In the genomic region with DNA sequence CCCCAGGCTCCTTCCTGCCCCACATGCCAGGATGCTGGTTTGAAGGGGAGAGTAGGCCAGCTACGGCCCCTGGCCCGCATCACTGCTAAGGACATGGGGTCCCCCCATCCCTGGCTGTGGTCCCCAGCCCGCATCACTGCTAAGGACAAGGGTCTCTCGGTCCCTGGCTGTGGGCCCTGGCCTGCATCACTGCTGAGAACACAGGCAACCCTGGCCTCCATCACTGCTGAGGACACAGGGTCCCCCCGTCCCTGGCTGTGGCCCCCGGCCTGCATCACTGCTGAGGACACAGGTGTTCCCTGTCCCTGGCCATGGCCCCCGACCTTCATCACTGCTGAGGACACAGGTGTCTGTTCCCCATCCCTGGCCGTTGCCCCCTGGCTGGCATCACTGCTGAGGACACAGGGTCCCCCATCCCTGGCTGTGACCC, we compare ENCODE assay signal across 16 cellular contexts. TPM values are rescaled to one million over a fixed set of nuclear protein-coding genes. Genes with fewer than 3 reads are reported as not detected.
DNase-seq lines count a peak whose midpoint lies in the region; ATAC-seq and TF ChIP-seq lines count a peak whose summit lies in the region.
"Had no signal": no experiment of that assay in that cellular context is flagged by ENCODE, and none has a peak within 500 bp of the region (broad histone marks: within the 10 kb centered on the region; RNA-seq: fewer than 3 reads in every experiment).

No MANE protein-coding gene starts in this region.

- H3K27me3 ChIP-seq in heart right ventricle (peaks cover 0 to 10% (median 6%) of the 10 kb centered on the region in 7 donors), osteoblast (ENCODE audit: insufficient read depth, low read length) (peaks cover 10% of the 10 kb centered on the region)

- DNase-seq in heart right ventricle (no peak), cardiac septum (ENCODE audit: low spot score) (no peak), ecto neural progenitor cell (ENCODE audit: low spot score) (peak; percentile 46), osteoblast (ENCODE audit: insufficient read length, low spot score, missing footprints) (peak; percentile 68), ureter (ENCODE audit: low spot score) (peak; percentile 41), DMS53 (lab: John Stamatoyannopoulos, UW) (no peak), NCI-H2081 treated with DMSO at 0.1 percent for 48 hours (lab: John Stamatoyannopoulos, UW) (no peak)
- DNase-seq: DMS153; NCI-H1436 treated with DMSO at 0.1 percent for 48 hours; NCI-H2227 treated with DMSO at 0.1 percent for 48 hours; NCI-H526 treated with DMSO at 0.1 percent for 48 hours; NK-92 treated with Interleukin-12 subunit alpha and Interleukin-12 subunit beta, amount 100 ng/mL, for 24 hours; OCI-M1 had no signal

- peak in 1 of 8 donors; percentile 4 for ATAC-seq in heart right ventricle

- H2AFZ ChIP-seq in osteoblast (ENCODE audit: low read length): no peak overlapping the region

- TF ChIP-seq CTCF in heart right ventricle (IDR thresholded peaks at IDR 0.05) (no peak), osteoblast (IDR thresholded peaks at IDR 0.05; ENCODE audit: extremely low read depth, low read depth, low read length) (no peak)

- WGBS in heart right ventricle, 2 donors: 78 to 84% methylated on average over 8 of the region's 8 CpGs

- no peak overlapping the region for H3K4me2 ChIP-seq in osteoblast (ENCODE audit: insufficient read depth, low read length)
- H3K4me2 ChIP-seq: A549 had no signal

- peak overlapping the region in 2 of 10 donors; percentile 64 to 77 for H3K4me3 ChIP-seq in heart right ventricle
- no peak overlapping the region for H3K4me3 ChIP-seq in osteoblast (ENCODE audit: insufficient read depth, low read length)
- H3K4me3 ChIP-seq: A549, HAP-1 had no signal

- intact Hi-C loops in heart right ventricle (cut with DNase I): loop anchor here in 6 of 10 donors (5.0 to 10.0 kb wide), 2 partner anchors 40 to 73 kb away; a partner anchor contains a TSS
- intact Hi-C loops in cardiac septum (cut with DNase I): no loop called here

- H3K27ac ChIP-seq in heart right ventricle: peak overlapping the region; percentile 47 to 100 (median 94)
- H3K27ac ChIP-seq in osteoblast (ENCODE audit: low read depth, low read length): no peak overlapping the region
- H3K27ac ChIP-seq: C4-2B had no signal

- peaks cover 0 to under 1% (median 0%) of the 10 kb centered on the region in 9 donors for H3K36me3 ChIP-seq in heart right ventricle
- no peaks in the 10 kb centered on the region for H3K36me3 ChIP-seq in osteoblast (ENCODE audit: insufficient read depth, low read length)
- H3K36me3 ChIP-seq: HAP-1 had no signal

- H3K79me2 ChIP-seq in osteoblast (ENCODE audit: insufficient read depth, low read length): no peaks in the 10 kb centered on the region

- H4K20me1 ChIP-seq in osteoblast (ENCODE audit: insufficient read depth, low read length): no peaks in the 10 kb centered on the region

- H3K4me1 ChIP-seq in heart right ventricle (peaks cover 4 to 44% (median 27%) of the 10 kb centered on the region in 9 donors), osteoblast (ENCODE audit: insufficient read depth, low read length) (no peaks in the 10 kb centered on the region)
- H3K4me1 ChIP-seq: HAP-1 had no signal

- H3K9me3 ChIP-seq in heart right ventricle (no peaks in the 10 kb centered on the region), osteoblast (ENCODE audit: low read depth, low read length) (no peaks in the 10 kb centered on the region)
- H3K9me3 ChIP-seq: A549, HAP-1 had no signal

RNA-seq across cellular contexts. Expression of a gene that starts 0.4 kb away (rescaled TPM):
- 100 to 1,000 TPM; 285 to 541 (median 407) TPM for total RNA-seq in heart right ventricle
- polyA plus RNA-seq in heart right ventricle: 100 to 1,000 TPM; 176 to 639 TPM
- 396 TPM for total RNA-seq in cardiac septum
- total RNA-seq in osteoblast: 2.9 and 3.2 TPM in 2 replicates
- total RNA-seq in ureter: 42.2 TPM

RNA-seq across cellular contexts. Expression of a gene that starts 41.8 kb away (rescaled TPM):
- 10 to 100 TPM in 9 of 10 donors, 1 to 10 TPM in 1; 9.3 to 20.3 (median 17.2) TPM for total RNA-seq in heart right ventricle
- polyA plus RNA-seq in heart right ventricle: 1 to 10 TPM; 2.8 to 6.7 TPM
- 16.6 TPM for total RNA-seq in cardiac septum
- 4.4 and 4.7 TPM in 2 replicates for total RNA-seq in osteoblast
- 11.5 TPM for total RNA-seq in ureter

RNA-seq across cellular contexts. Expression of a gene that starts 57.7 kb away (rescaled TPM):
- total RNA-seq in heart right ventricle (1 to 10 TPM in 7 of 10 donors, under 1 TPM in 3; 0.61 to 1.5 (median 1.2) TPM), cardiac septum (1.6 TPM), osteoblast (0.88 and 1.4 TPM in 2 replicates), ureter (3.9 TPM)
- 1 to 10 TPM; 1.0 to 1.4 TPM for polyA plus RNA-seq in heart right ventricle

Comparison
In these comparisons a context has a peak if more than half of its experiments do, and no peak if none do; other contexts are left out.
1. DNase-seq: peak in ecto neural progenitor cell (single experiment), osteoblast (single experiment) and ureter (single experiment); none in heart right ventricle (0 of 2), cardiac septum (single experiment), DMS53 (single experiment) and NCI-H2081 treated with DMSO at 0.1 percent for 48 hours (single experiment).
2. RNA of a gene that starts 0.4 kb away (total RNA-seq): 285 to 541 TPM in heart right ventricle, 396 TPM in cardiac septum (single experiment) and 42.2 TPM in ureter (single experiment); 2.9 to 3.2 TPM in osteoblast; every median in the first group is over 10 times any median in the second.